11 cellular contexts compared by ENCODE assay signal in genomic region chr10:58577394-58577793, GRCh38.
DNase-seq lines count a peak whose midpoint lies in the region; ATAC-seq, FAIRE-seq and TF ChIP-seq lines count a peak whose summit lies in the region.
"Had no signal": no experiment of that assay in that cellular context is flagged by ENCODE, and none has a peak within 500 bp of the region (broad histone marks: within the 10 kb centered on the region; RNA-seq: fewer than 3 reads in every experiment).

No MANE protein-coding gene starts in this region.

- TF ChIP-seq CTCF in AG09319 (IDR thresholded peaks at IDR 0.05; ENCODE audit: low read depth, low read length): no peak
- TF ChIP-seq CTCF in pancreas (IDR thresholded peaks at IDR 0.05): no peak
- no peak for TF ChIP-seq CTCF in WERI-Rb-1 (IDR thresholded peaks at IDR 0.05; ENCODE audit: low read depth, low read length)

- DNase-seq in AG09319 (ENCODE audit: extremely low read depth, low read depth) (peak; percentile 62), NOMO-1 (lab: John Stamatoyannopoulos, UW; ENCODE audit: unreplicated experiment in 2 of 2) (peak; percentile 61 to 89), fibroblast of gingiva (ENCODE audit: low read depth) (peak; percentile 88), pancreas (no peak), small intestine (no peak), WERI-Rb-1 (no peak)
- DNase-seq: activated naive CD8-positive, alpha-beta T cell treated with anti-CD3 and anti-CD28 coated beads, Interleukin-2, amount 10 ng/mL, durations not matched to agents 7 days and 5 days; NCI-H1092 had no signal

- H3K9me3 ChIP-seq in pancreas (no peaks in the 10 kb centered on the region), small intestine (ENCODE audit: control insufficient read depth, low read depth) (no peaks in the 10 kb centered on the region), WERI-Rb-1 (ENCODE audit: severe bottlenecking) (no peaks in the 10 kb centered on the region)

- H3K4me1 ChIP-seq in pancreas: peaks cover 0 to 15% (median 11%) of the 10 kb centered on the region in 3 donors
- H3K4me1 ChIP-seq in small intestine (ENCODE audit: control insufficient read depth in 2 of 2, insufficient read depth in 1 of 2, low read depth in 1 of 2, low read length in 1 of 2): peaks cover 0 to 2% of the 10 kb centered on the region in 2 donors

- intact Hi-C loops in pancreas (cut with DNase I): no loop called here

- H3K36me3 ChIP-seq in pancreas (no peaks in the 10 kb centered on the region), small intestine (ENCODE audit: control insufficient read depth in 2 of 2, insufficient read depth in 2 of 2, low read length in 2 of 2) (no peaks in the 10 kb centered on the region), WERI-Rb-1 (no peaks in the 10 kb centered on the region)

- H3K27ac ChIP-seq in pancreas: peak overlapping the region in 1 of 4 donors; percentile 17
- peak overlapping the region in 1 of 2 donors; percentile 83 for H3K27ac ChIP-seq in small intestine (ENCODE audit: low read depth in 1 of 2, low read length in 1 of 2)
- no peak overlapping the region for H3K27ac ChIP-seq in WERI-Rb-1

- H3K4me3 ChIP-seq in pancreas (no peak overlapping the region), small intestine (ENCODE audit: low read depth in 1 of 2, low read length in 2 of 2) (no peak overlapping the region), WERI-Rb-1 (ENCODE audit: low read depth, low read length) (no peak overlapping the region)

- no peaks in the 10 kb centered on the region for H3K27me3 ChIP-seq in pancreas
- H3K27me3 ChIP-seq in small intestine (ENCODE audit: control insufficient read depth in 2 of 2, insufficient read depth in 2 of 2, low read length in 2 of 2): no peaks in the 10 kb centered on the region
- no peaks in the 10 kb centered on the region for H3K27me3 ChIP-seq in WERI-Rb-1 (ENCODE audit: insufficient read depth, low read depth, severe bottlenecking)

- ATAC-seq in pancreas (peak in 3 of 4 donors; percentile 36 to 59 (median 56)), HG03469 (IDR thresholded peaks at IDR 0.05; ENCODE audit: unreplicated experiment) (no peak), HG02938 (IDR thresholded peaks at IDR 0.05; ENCODE audit: unreplicated experiment) (no peak)
- ATAC-seq: esophagus mucosa had no signal

- no peak for FAIRE-seq in pancreas (lab: Jason Lieb, UNC)
- no peak for FAIRE-seq in small intestine (lab: Jason Lieb, UNC)

- WGBS in pancreas, 2 donors: 25 to 36% methylated on average over 1 of the region's 1 CpG
- WGBS in small intestine, 3 donors: 55 to 60% (median 56%) methylated on average over 1 of the region's 1 CpG

Comparison
In these comparisons a context has a peak if more than half of its experiments do, and no peak if none do; other contexts are left out.
1. DNase-seq: peak in AG09319 (single experiment), NOMO-1 (2 of 2) and fibroblast of gingiva (single experiment); none in pancreas (0 of 6), small intestine (single experiment) and WERI-Rb-1 (single experiment).
2. ATAC-seq: peak in pancreas (3 of 4); none in HG03469 (single experiment) and HG02938 (single experiment).